15 cellular contexts compared by ENCODE assay signal in the genomic region with DNA sequence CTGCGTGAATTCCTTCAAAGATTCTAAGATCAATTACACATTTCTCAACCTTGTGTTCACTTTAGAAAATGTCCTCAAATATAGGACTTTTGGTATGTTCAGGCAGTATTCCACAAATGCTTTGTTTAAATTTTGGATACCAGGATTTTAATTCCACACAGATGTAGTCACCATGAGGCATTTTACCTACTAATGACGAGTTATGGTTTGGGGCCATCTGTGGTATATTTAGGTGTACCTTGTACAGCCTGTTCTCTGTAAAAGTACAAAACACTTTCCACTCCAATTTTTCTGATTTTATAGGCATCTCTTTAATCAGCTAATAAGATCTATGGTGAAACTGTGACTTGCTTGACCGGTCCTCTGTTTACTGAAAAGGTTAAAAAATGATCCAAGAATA.
DNase-seq lines count a peak whose midpoint lies in the region; TF ChIP-seq lines count a peak whose summit lies in the region.
"Had no signal": no experiment of that assay in that cellular context is flagged by ENCODE, and none has a peak within 500 bp of the region (broad histone marks: within the 10 kb centered on the region; RNA-seq: fewer than 3 reads in every experiment).

No MANE protein-coding gene starts in this region.

- H3K9ac ChIP-seq in Karpas-422 (ENCODE audit: low read length), result no peak overlapping the region
- H3K9ac ChIP-seq: GM23248 had no signal

- H3K79me2 ChIP-seq in Karpas-422 (ENCODE audit: low read length), result no peaks in the 10 kb centered on the region

- peak overlapping the region; percentile 91; the same call in 1 of the 2 replicates for H3K27ac ChIP-seq in C4-2B
- H3K27ac ChIP-seq in VCaP, result peak overlapping the region; percentile 98
- no peak overlapping the region for H3K27ac ChIP-seq in Karpas-422 (ENCODE audit: low read length)
- H3K27ac ChIP-seq in caudate nucleus (ENCODE audit: low read depth, low read length), result no peak overlapping the region
- H3K27ac ChIP-seq: GM23248, HL-60 had no signal

- H3K4me3 Mint-ChIP-seq in mesothelial cell of epicardium, result no peak overlapping the region
- H3K4me3 Mint-ChIP-seq: B cell; CD4-positive, alpha-beta memory T cell had no signal

- H3K36me3 ChIP-seq in Karpas-422 (ENCODE audit: insufficient read depth, low read length), result no peaks in the 10 kb centered on the region

- H4K20me1 ChIP-seq in Karpas-422 (ENCODE audit: insufficient read depth, low read depth, low read length), result no peaks in the 10 kb centered on the region

- H3K4me1 ChIP-seq in Karpas-422 (ENCODE audit: low read length), result no peaks in the 10 kb centered on the region

- H2AFZ ChIP-seq in Karpas-422 (ENCODE audit: low read length), result no peak overlapping the region
- H2AFZ ChIP-seq: GM23248 had no signal

- peaks cover 5% of the 10 kb centered on the region for H3K4me1 Mint-ChIP-seq in mesothelial cell of epicardium
- H3K4me1 Mint-ChIP-seq: B cell; CD4-positive, alpha-beta memory T cell had no signal

- H3K27me3 ChIP-seq in Karpas-422 (ENCODE audit: low read length), result no peaks in the 10 kb centered on the region

- no peaks in the 10 kb centered on the region for H3K36me3 Mint-ChIP-seq in mesothelial cell of epicardium
- H3K36me3 Mint-ChIP-seq: CD4-positive, alpha-beta memory T cell had no signal

- peak overlapping the region; percentile 37 for H3K27ac Mint-ChIP-seq in mesothelial cell of epicardium
- H3K27ac Mint-ChIP-seq: B cell; CD4-positive, alpha-beta memory T cell had no signal

- no peaks in the 10 kb centered on the region for H3K9me2 ChIP-seq in Karpas-422 (replicated peaks; ENCODE audit: insufficient read depth, low read length)

- TF ChIP-seq CTCF in C4-2B (conservative IDR thresholded peaks at IDR 0.05) (no peak), LNCaP clone FGC (IDR thresholded peaks at IDR 0.05; ENCODE audit: control insufficient read depth, extremely low read depth, insufficient read depth) (no peak), VCaP (conservative IDR thresholded peaks at IDR 0.05) (no peak), mesothelial cell of epicardium (IDR thresholded peaks at IDR 0.05; ENCODE audit: unreplicated experiment) (no peak)

- peak overlapping the region; percentile 19 for H3K4me3 ChIP-seq in LNCaP clone FGC (ENCODE audit: low read depth, low read length)
- no peak overlapping the region for H3K4me3 ChIP-seq in Karpas-422 (ENCODE audit: low read length)
- H3K4me3 ChIP-seq: GM23248 had no signal

- H3K4me2 ChIP-seq in Karpas-422 (ENCODE audit: low read depth, low read length, poor library complexity, severe bottlenecking), result no peak overlapping the region

- no peaks in the 10 kb centered on the region for H3K27me3 Mint-ChIP-seq in mesothelial cell of epicardium (ENCODE audit: low read depth)
- H3K27me3 Mint-ChIP-seq: B cell; CD4-positive, alpha-beta memory T cell had no signal

- no peaks in the 10 kb centered on the region for H3K9me3 Mint-ChIP-seq in mesothelial cell of epicardium

- no peaks in the 10 kb centered on the region for H3K9me3 ChIP-seq in Karpas-422 (ENCODE audit: low read length)

- DNase-seq in LNCaP clone FGC (ENCODE audit: low read depth) (peak; percentile 91), mesothelial cell of epicardium (ENCODE audit: low spot score in 2 of 2, unreplicated experiment in 2 of 2) (no peak), Karpas-422 (no peak), H4 (ENCODE audit: low spot score) (no peak), caudate nucleus (lab: John Stamatoyannopoulos, UW) (no peak), hypothalamus (lab: John Stamatoyannopoulos, UW) (no peak)
- DNase-seq: C1 segment of cervical spinal cord; CD4-positive, alpha-beta memory T cell; DMS79; GM23248; H7 had no signal

Comparison
In these comparisons a context has a peak if more than half of its experiments do, and no peak if none do; other contexts are left out.
1. H3K27ac ChIP-seq: peak in C4-2B (single experiment) and VCaP (single experiment); none in Karpas-422 (single experiment) and caudate nucleus (single experiment).